1 cellular context compared by ENCODE assay signal in genomic region chr19:49182848-49183375, GRCh38.
TF ChIP-seq lines count a peak whose summit lies in the region.

No MANE protein-coding gene starts in this region.

TF ChIP-seq in GM23338, 12 proteins besides CTCF, POLR2A, EP300 and RAD21 (continued from another document):
- TF ChIP-seq, protein P1, sequence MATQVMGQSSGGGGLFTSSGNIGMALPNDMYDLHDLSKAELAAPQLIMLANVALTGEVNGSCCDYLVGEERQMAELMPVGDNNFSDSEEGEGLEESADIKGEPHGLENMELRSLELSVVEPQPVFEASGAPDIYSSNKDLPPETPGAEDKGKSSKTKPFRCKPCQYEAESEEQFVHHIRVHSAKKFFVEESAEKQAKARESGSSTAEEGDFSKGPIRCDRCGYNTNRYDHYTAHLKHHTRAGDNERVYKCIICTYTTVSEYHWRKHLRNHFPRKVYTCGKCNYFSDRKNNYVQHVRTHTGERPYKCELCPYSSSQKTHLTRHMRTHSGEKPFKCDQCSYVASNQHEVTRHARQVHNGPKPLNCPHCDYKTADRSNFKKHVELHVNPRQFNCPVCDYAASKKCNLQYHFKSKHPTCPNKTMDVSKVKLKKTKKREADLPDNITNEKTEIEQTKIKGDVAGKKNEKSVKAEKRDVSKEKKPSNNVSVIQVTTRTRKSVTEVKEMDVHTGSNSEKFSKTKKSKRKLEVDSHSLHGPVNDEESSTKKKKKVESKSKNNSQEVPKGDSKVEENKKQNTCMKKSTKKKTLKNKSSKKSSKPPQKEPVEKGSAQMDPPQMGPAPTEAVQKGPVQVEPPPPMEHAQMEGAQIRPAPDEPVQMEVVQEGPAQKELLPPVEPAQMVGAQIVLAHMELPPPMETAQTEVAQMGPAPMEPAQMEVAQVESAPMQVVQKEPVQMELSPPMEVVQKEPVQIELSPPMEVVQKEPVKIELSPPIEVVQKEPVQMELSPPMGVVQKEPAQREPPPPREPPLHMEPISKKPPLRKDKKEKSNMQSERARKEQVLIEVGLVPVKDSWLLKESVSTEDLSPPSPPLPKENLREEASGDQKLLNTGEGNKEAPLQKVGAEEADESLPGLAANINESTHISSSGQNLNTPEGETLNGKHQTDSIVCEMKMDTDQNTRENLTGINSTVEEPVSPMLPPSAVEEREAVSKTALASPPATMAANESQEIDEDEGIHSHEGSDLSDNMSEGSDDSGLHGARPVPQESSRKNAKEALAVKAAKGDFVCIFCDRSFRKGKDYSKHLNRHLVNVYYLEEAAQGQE (IDR thresholded peaks at IDR 0.05; ENCODE audit: unreplicated experiment): no peak
